ENCODE assay signal across 25 cellular contexts in genomic region chr2:239845968-239846367, GRCh38.
"Had no signal": no experiment of that assay in that cellular context is flagged by ENCODE, and none has a peak within 500 bp of the region (broad histone marks: within the 10 kb centered on the region; RNA-seq: fewer than 3 reads in every experiment).

No MANE protein-coding gene starts in this region.

- H3K27ac Mint-ChIP-seq: endodermal cell; mesothelial cell of epicardium; naive B cell; naive thymus-derived CD8-positive, alpha-beta T cell had no signal

- H3K27ac ChIP-seq: coronary artery, dorsolateral prefrontal cortex, epithelial cell of prostate, esophagus squamous epithelium, gastrocnemius medialis, heart right ventricle, left lung, lower lobe of right lung had no signal

- H3K36me3 Mint-ChIP-seq: mesothelial cell of epicardium had no signal

- H3K4me3 ChIP-seq: coronary artery, dorsolateral prefrontal cortex, esophagus squamous epithelium, gastrocnemius medialis, heart right ventricle, left lung, lower lobe of right lung, mucosa of descending colon had no signal

- H3K4me1 Mint-ChIP-seq: mesothelial cell of epicardium, naive B cell had no signal

- H3K27me3 ChIP-seq: dorsolateral prefrontal cortex, gastrocnemius medialis, left lung had no signal

- DNase-seq: dermis blood vessel endothelial cell; dorsolateral prefrontal cortex; effector CD4-positive, alpha-beta T cell; effector memory CD4-positive, alpha-beta T cell; erythroblast; esophagus squamous epithelium; foreskin fibroblast; foreskin melanocyte; gastrocnemius medialis; glutamatergic neuron; heart right ventricle; hippocampal formation; left cardiac atrium; left lung; left ventricle myocardium superior; lower lobe of right lung; mesenchymal stem cell; mucosa of descending colon; naive B cell; naive thymus-derived CD8-positive, alpha-beta T cell had no signal

- H3K9me3 ChIP-seq: gastrocnemius medialis, mucosa of descending colon had no signal

- ATAC-seq: esophagus mucosa; gastrocnemius medialis; heart right ventricle; left cardiac atrium; left lung; left ventricle myocardium superior; lower lobe of right lung; mucosa of descending colon; naive thymus-derived CD8-positive, alpha-beta T cell had no signal

- H3K4me3 Mint-ChIP-seq: endodermal cell; mesothelial cell of epicardium; naive B cell; naive thymus-derived CD8-positive, alpha-beta T cell had no signal
